Comparison of ENCODE assay signal across 15 cellular contexts in genomic region chr6:169339025-169339424, GRCh38.
DNase-seq lines count a peak whose midpoint lies in the region; ATAC-seq, FAIRE-seq and TF ChIP-seq lines count a peak whose summit lies in the region.
"Had no signal": no experiment of that assay in that cellular context is flagged by ENCODE, and none has a peak within 500 bp of the region (broad histone marks: within the 10 kb centered on the region; RNA-seq: fewer than 3 reads in every experiment).

No MANE protein-coding gene starts in this region.

- in situ Hi-C loops in G401 (cut with HindIII; ENCODE audit: low sequenced_read_pairs) = no loop called here

- DNase-seq in G401 (ENCODE audit: low spot score) (peak; percentile 27), mesothelial cell of epicardium (ENCODE audit: low spot score in 2 of 2, unreplicated experiment in 2 of 2) (no peak), D721Med (ENCODE audit: insufficient read length, low spot score) (no peak), NCI-H82 (lab: John Stamatoyannopoulos, UW) (no peak), natural killer cell (no peak), spleen (no peak)
- DNase-seq: 8988T; CD4-positive, alpha-beta memory T cell; DMS79 treated with DMSO at 0.1 percent for 48 hours had no signal

- H3K27ac ChIP-seq in VCaP = peak overlapping the region; percentile 38; the same call in 1 of the 2 replicates
- H3K27ac ChIP-seq in skin epidermis = peak overlapping the region in 17 of 21 experiments; percentile 0 to 81 (median 57)
- H3K27ac ChIP-seq in spleen = no peak overlapping the region
- H3K27ac ChIP-seq: BLaER1 had no signal

- no peak for FAIRE-seq in D721Med (lab: Jason Lieb, UNC)
- FAIRE-seq: GM12878 had no signal

- intact Hi-C loops in natural killer cell (cut with micrococcal nuclease) (no loop called here), spleen (cut with DNase I; ENCODE audit: low total_unique reads) (no loop called here)

- no peaks in the 10 kb centered on the region for H3K9me3 Mint-ChIP-seq in mesothelial cell of epicardium
- no peaks in the 10 kb centered on the region for H3K9me3 Mint-ChIP-seq in natural killer cell
- H3K9me3 Mint-ChIP-seq: CD4-positive, alpha-beta memory T cell had no signal

- TF ChIP-seq POLR2A in spleen (IDR thresholded peaks at IDR 0.05) = no peak

- H3K9me3 ChIP-seq in spleen = no peaks in the 10 kb centered on the region
- H3K9me3 ChIP-seq: HAP-1 had no signal

- H3K4me1 ChIP-seq in spleen = no peaks in the 10 kb centered on the region
- H3K4me1 ChIP-seq: BLaER1 had no signal

- H3K4me3 Mint-ChIP-seq in mesothelial cell of epicardium (no peak overlapping the region), natural killer cell (no peak overlapping the region)
- H3K4me3 Mint-ChIP-seq: CD14-positive monocyte; CD4-positive, alpha-beta memory T cell had no signal

- H3K27me3 Mint-ChIP-seq in mesothelial cell of epicardium (ENCODE audit: low read depth) (no peaks in the 10 kb centered on the region), natural killer cell (ENCODE audit: low read depth in 2 of 2) (peaks cover 15 to 31% of the 10 kb centered on the region in 2 donors)

- no peak for ATAC-seq in natural killer cell
- ATAC-seq: GM12878 had no signal

- H3K27ac Mint-ChIP-seq in mesothelial cell of epicardium = peak overlapping the region; percentile 30
- H3K27ac Mint-ChIP-seq in natural killer cell = no peak overlapping the region
- H3K27ac Mint-ChIP-seq: CD14-positive monocyte; CD4-positive, alpha-beta memory T cell had no signal

- TF ChIP-seq CTCF in VCaP (conservative IDR thresholded peaks at IDR 0.05) (no peak), mesothelial cell of epicardium (IDR thresholded peaks at IDR 0.05; ENCODE audit: unreplicated experiment) (no peak), D721Med (IDR thresholded peaks at IDR 0.05; ENCODE audit: insufficient read depth, missing control alignments) (no peak), natural killer cell (IDR thresholded peaks at IDR 0.05) (no peak), spleen (IDR thresholded peaks at IDR 0.05 in 8 of 11, conservative IDR thresholded peaks at IDR 0.05 in 3 of 11) (no peak)

- no peak overlapping the region for H3K4me3 ChIP-seq in skin epidermis
- H3K4me3 ChIP-seq in spleen = peak overlapping the region in 1 of 8 donors; percentile 9
- H3K4me3 ChIP-seq: BLaER1, GM12878, HAP-1 had no signal

- H3K27me3 ChIP-seq in spleen (replicated peaks in 1 of 7) = no peaks in the 10 kb centered on the region
- H3K27me3 ChIP-seq: BLaER1 had no signal

- H3K4me1 Mint-ChIP-seq in mesothelial cell of epicardium (peaks cover 47% of the 10 kb centered on the region), natural killer cell (no peaks in the 10 kb centered on the region)
- H3K4me1 Mint-ChIP-seq: CD14-positive monocyte; CD4-positive, alpha-beta memory T cell had no signal

- H3K36me3 Mint-ChIP-seq in mesothelial cell of epicardium = no peaks in the 10 kb centered on the region
- no peaks in the 10 kb centered on the region for H3K36me3 Mint-ChIP-seq in natural killer cell
- H3K36me3 Mint-ChIP-seq: CD14-positive monocyte; CD4-positive, alpha-beta memory T cell had no signal

- 82 to 92% (median 87%) methylated on average over 9 of the region's 9 CpGs for WGBS in spleen, 5 donors

- H3K36me3 ChIP-seq in spleen = no peaks in the 10 kb centered on the region
- H3K36me3 ChIP-seq: BLaER1, HAP-1 had no signal

Comparison
In these comparisons a context has a peak if more than half of its experiments do, and no peak if none do; other contexts are left out.
1. H3K27ac ChIP-seq: peak in VCaP (single experiment) and skin epidermis (17 of 21); none in spleen (0 of 8).